8 cellular contexts compared by ENCODE assay signal in the genomic region with DNA sequence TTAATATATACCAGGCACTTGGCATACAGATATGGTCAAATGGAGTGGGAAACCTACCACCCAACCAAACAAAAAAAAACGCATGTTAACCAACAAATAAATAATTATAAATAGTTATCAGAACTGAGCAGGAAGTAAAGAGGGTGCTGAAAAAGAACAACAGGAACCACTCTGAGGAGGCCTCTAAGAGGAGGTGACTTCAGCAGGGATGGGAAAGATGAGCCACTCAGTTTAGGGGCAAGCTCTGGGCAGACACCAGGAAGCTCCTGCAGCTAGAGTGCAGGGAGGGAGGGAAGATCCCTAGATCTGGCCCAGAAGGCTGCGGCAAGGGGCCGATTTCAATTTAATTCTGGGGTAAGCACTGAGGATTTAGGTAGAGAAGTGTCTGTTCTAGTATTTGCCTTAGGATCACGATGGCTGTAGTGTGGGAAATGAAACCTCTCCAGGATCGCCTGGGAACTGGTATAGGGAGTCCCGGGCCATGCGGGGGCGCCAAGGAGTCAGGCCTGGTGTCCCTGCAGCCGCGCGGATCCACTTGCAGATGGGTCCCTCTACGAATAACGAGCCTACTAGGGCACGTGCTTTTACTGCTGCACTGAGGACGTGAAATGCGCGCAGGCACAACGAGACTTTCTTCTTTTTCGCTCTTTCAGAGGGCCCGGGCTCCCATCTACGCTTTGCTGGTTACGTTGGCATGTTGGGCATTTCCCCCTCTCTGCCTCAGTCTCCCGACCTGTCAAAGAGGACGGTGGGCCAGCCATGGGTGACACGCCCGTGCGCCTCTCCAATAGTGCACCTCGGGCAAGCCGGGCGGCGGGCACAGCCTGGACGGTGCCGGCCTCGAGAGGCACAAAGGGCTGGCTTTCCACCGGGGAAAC. TPM values are rescaled to one million over a fixed set of nuclear protein-coding genes. Genes with fewer than 3 reads are reported as not detected.
DNase-seq lines count a peak whose midpoint lies in the region; ATAC-seq and TF ChIP-seq lines count a peak whose summit lies in the region.

No MANE protein-coding gene starts in this region.

- H3K4me2 ChIP-seq in Loucy (ENCODE audit: low read depth, low read length, poor library complexity, severe bottlenecking), result peak overlapping the region; percentile 98

- DNase-seq in SK-N-MC (ENCODE audit: low read depth, low spot score) (no peak), glomerular endothelial cell (ENCODE audit: extremely low read depth, low read depth, low spot score) (peak; percentile 63), substantia nigra (lab: John Stamatoyannopoulos, UW) (peak; percentile 27 to 97 (median 84))

- peak overlapping the region; percentile 94 for H2AFZ ChIP-seq in Loucy (ENCODE audit: low read length)

- H3K27ac ChIP-seq in SK-N-MC, result no peak overlapping the region
- H3K27ac ChIP-seq in neutrophil, result no peak overlapping the region
- peak overlapping the region; percentile 67 for H3K27ac ChIP-seq in substantia nigra (ENCODE audit: low read depth, low read length, poor library complexity, severe bottlenecking)

- no peaks in the 10 kb centered on the region for H3K27me3 Mint-ChIP-seq in activated naive CD4-positive, alpha-beta T cell treated with anti-CD3 and anti-CD28 coated beads, Interleukin-2, amount 50 U/mL, for 24 hours

- peak overlapping the region; percentile 80 for H3K4me3 Mint-ChIP-seq in activated naive CD4-positive, alpha-beta T cell treated with anti-CD3 and anti-CD28 coated beads, Interleukin-2, amount 50 U/mL, for 24 hours

- peaks cover 44% of the 10 kb centered on the region for H3K79me2 ChIP-seq in Loucy (ENCODE audit: insufficient read depth, low read length)

- H3K9me2 ChIP-seq in Loucy (replicated peaks; ENCODE audit: low read depth, low read length), result no peaks in the 10 kb centered on the region

- TF ChIP-seq CTCF in Loucy (conservative IDR thresholded peaks at IDR 0.05; ENCODE audit: low read length) (peak; percentile 76), neutrophil (IDR thresholded peaks at IDR 0.05) (no peak)

- H3K27ac Mint-ChIP-seq in activated naive CD4-positive, alpha-beta T cell treated with anti-CD3 and anti-CD28 coated beads, Interleukin-2, amount 50 U/mL, for 24 hours, result peak overlapping the region; percentile 94

- no peaks in the 10 kb centered on the region for H3F3A ChIP-seq in Loucy (ENCODE audit: low read depth)

- peak overlapping the region; percentile 83; the same call in 1 of the 2 replicates for H3K4me3 ChIP-seq in GM08714 (ENCODE audit: low read length)
- H3K4me3 ChIP-seq in Loucy (ENCODE audit: low read length, poor library complexity, severe bottlenecking), result peak overlapping the region; percentile 89
- H3K4me3 ChIP-seq in SK-N-MC, result peak overlapping the region; percentile 78
- peak overlapping the region; percentile 61 to 66 for H3K4me3 ChIP-seq in neutrophil (ENCODE audit: low read depth in 1 of 2, low read length in 1 of 2)

- H3K36me3 Mint-ChIP-seq in activated naive CD4-positive, alpha-beta T cell treated with anti-CD3 and anti-CD28 coated beads, Interleukin-2, amount 50 U/mL, for 24 hours, result no peaks in the 10 kb centered on the region

- H3K36me3 ChIP-seq in Loucy (ENCODE audit: insufficient read depth, low read length) (no peaks in the 10 kb centered on the region), SK-N-MC (ENCODE audit: insufficient read depth, low read length) (no peaks in the 10 kb centered on the region), neutrophil (no peaks in the 10 kb centered on the region)

- no peak for ATAC-seq in GM19351 (IDR thresholded peaks at IDR 0.05; ENCODE audit: unreplicated experiment)

- peaks cover 45% of the 10 kb centered on the region for H3K4me1 ChIP-seq in Loucy (ENCODE audit: insufficient read depth, low read length, poor library complexity, severe bottlenecking)
- H3K4me1 ChIP-seq in neutrophil (ENCODE audit: control insufficient read depth in 1 of 2, insufficient read depth in 1 of 2, low read depth in 1 of 2, low read length in 1 of 2), result peaks cover 20 to 28% of the 10 kb centered on the region in 2 experiments

- H3K9me3 ChIP-seq in Loucy (ENCODE audit: insufficient read depth, low read depth, low read length), result no peaks in the 10 kb centered on the region
- H3K9me3 ChIP-seq in SK-N-MC (ENCODE audit: low read depth, low read length), result no peaks in the 10 kb centered on the region
- H3K9me3 ChIP-seq in neutrophil, result no peaks in the 10 kb centered on the region

- H3K4me1 Mint-ChIP-seq in activated naive CD4-positive, alpha-beta T cell treated with anti-CD3 and anti-CD28 coated beads, Interleukin-2, amount 50 U/mL, for 24 hours, result peaks cover 44% of the 10 kb centered on the region

- H3K9ac ChIP-seq in Loucy (ENCODE audit: low read depth, low read length, poor library complexity, severe bottlenecking), result peak overlapping the region; percentile 87
- no peak overlapping the region for H3K9ac ChIP-seq in SK-N-MC (ENCODE audit: insufficient read length)

- H3K27me3 ChIP-seq in Loucy (ENCODE audit: insufficient read depth, low read length, poor library complexity, severe bottlenecking) (no peaks in the 10 kb centered on the region), neutrophil (no peaks in the 10 kb centered on the region)

- no peaks in the 10 kb centered on the region for H3K9me3 Mint-ChIP-seq in activated naive CD4-positive, alpha-beta T cell treated with anti-CD3 and anti-CD28 coated beads, Interleukin-2, amount 50 U/mL, for 24 hours

- H4K20me1 ChIP-seq in Loucy (ENCODE audit: insufficient read depth, low read length, poor library complexity, severe bottlenecking), result peaks cover 33% of the 10 kb centered on the region

RNA-seq across cellular contexts. Expression of a gene that starts 1.5 kb away (rescaled TPM):
- 28.5 and 28.6 TPM in 2 replicates for total RNA-seq in glomerular endothelial cell
